In genomic region chr11:18000760-18001159, GRCh38 we compare ENCODE assay signal across 1 cellular context.
TF ChIP-seq lines count a peak whose summit lies in the region.

No MANE protein-coding gene starts in this region.

TF ChIP-seq in HepG2, 621 proteins besides CTCF, POLR2A, EP300 and RAD21 (continued from another document and continues in another):
- TF ChIP-seq THAP9 (CRISPR knock-in tag; IDR thresholded peaks at IDR 0.05; ENCODE audit: borderline replicate concordance) (no peak), ATF5 (CRISPR knock-in tag; IDR thresholded peaks at IDR 0.05; ENCODE audit: low read depth) (no peak), JUND (CRISPR knock-in tag; IDR thresholded peaks at IDR 0.05) (no peak), MNT (IDR thresholded peaks at IDR 0.05) (peak; percentile 14; the same call in 1 of the 2 replicates), ZSCAN21 (CRISPR knock-in tag; IDR thresholded peaks at IDR 0.05; ENCODE audit: borderline replicate concordance) (no peak), HMGXB3 (CRISPR knock-in tag; IDR thresholded peaks at IDR 0.05; ENCODE audit: borderline replicate concordance) (0 out of 2 replicates have a peak, but pooled peaks have one; percentile 48), ZNF713 (CRISPR knock-in tag; IDR thresholded peaks at IDR 0.05) (no peak), SNRNP70 (IDR thresholded peaks at IDR 0.05; ENCODE audit: low read depth, low read length) (no peak), PRPF4 (IDR thresholded peaks at IDR 0.05; ENCODE audit: low read depth, low read length, poor library complexity, severe bottlenecking) (no peak), GLI4 (CRISPR knock-in tag; IDR thresholded peaks at IDR 0.05; ENCODE audit: borderline replicate concordance) (no peak), PRDM10 (CRISPR knock-in tag; IDR thresholded peaks at IDR 0.05; ENCODE audit: low read depth) (no peak), BORCS8-MEF2B (CRISPR knock-in tag; IDR thresholded peaks at IDR 0.05) (no peak), FOXA1 (IDR thresholded peaks at IDR 0.05) (peak; percentile 64), FOXA1 (CRISPR knock-in tag; IDR thresholded peaks at IDR 0.05) (peak; percentile 89), GFI1 (CRISPR knock-in tag; IDR thresholded peaks at IDR 0.05; ENCODE audit: borderline replicate concordance) (no peak), ETS1 (CRISPR knock-in tag; IDR thresholded peaks at IDR 0.05) (no peak), ZNF782 (CRISPR knock-in tag; IDR thresholded peaks at IDR 0.05; ENCODE audit: borderline replicate concordance) (no peak), EHMT2 (IDR thresholded peaks at IDR 0.05; ENCODE audit: borderline replicate concordance, low read depth, low read length) (peak; percentile 94; the same call in 1 of the 2 replicates), RELA (CRISPR knock-in tag; IDR thresholded peaks at IDR 0.05) (no peak), MZF1 (CRISPR knock-in tag; IDR thresholded peaks at IDR 0.05; ENCODE audit: borderline replicate concordance) (no peak), ZNF816 (CRISPR knock-in tag; IDR thresholded peaks at IDR 0.05; ENCODE audit: borderline replicate concordance) (no peak), ZNF256 (CRISPR knock-in tag; conservative IDR thresholded peaks at IDR 0.05) (no peak), ZNF263 (CRISPR knock-in tag; IDR thresholded peaks at IDR 0.05) (no peak), HOXA5 (CRISPR knock-in tag; IDR thresholded peaks at IDR 0.05) (no peak), ZNF3 (CRISPR knock-in tag; IDR thresholded peaks at IDR 0.05) (no peak), HIC2 (CRISPR knock-in tag; IDR thresholded peaks at IDR 0.05; ENCODE audit: low read depth) (no peak), ZBTB1 (CRISPR knock-in tag; IDR thresholded peaks at IDR 0.05; ENCODE audit: borderline replicate concordance) (no peak), PAXIP1 (CRISPR knock-in tag; conservative IDR thresholded peaks at IDR 0.05) (peak; percentile 93), CENPT (CRISPR knock-in tag; IDR thresholded peaks at IDR 0.05; ENCODE audit: low read depth) (no peak)
